ENCODE assay signal across 8 cellular contexts in the genomic region with DNA sequence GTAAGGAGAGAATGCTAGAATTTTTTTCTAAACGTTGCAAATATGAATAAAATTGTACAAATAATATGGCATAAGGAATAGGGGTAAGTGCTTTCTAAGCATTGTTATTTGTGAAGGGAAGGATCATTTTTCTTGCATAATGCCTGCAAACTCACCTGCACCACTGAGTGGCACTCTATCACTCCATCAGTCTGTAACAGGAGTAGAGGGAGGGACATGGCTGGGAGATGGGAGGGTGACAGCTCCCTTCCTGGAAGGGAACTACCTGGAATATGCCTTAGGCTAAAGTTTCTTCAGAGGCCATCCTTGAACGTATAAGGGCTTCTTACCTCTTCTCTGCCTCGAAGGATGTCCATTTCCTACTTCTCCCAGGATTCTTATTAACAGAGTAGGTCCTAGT. TPM values are rescaled to one million over a fixed set of nuclear protein-coding genes. Genes with fewer than 3 reads are reported as not detected.
DNase-seq lines count a peak whose midpoint lies in the region; ATAC-seq and TF ChIP-seq lines count a peak whose summit lies in the region.

No MANE protein-coding gene starts in this region.

- no peak overlapping the region for H3K27ac ChIP-seq in body of pancreas
- H3K27ac ChIP-seq in lung (ENCODE audit: low read depth in 1 of 2, low read length in 1 of 2) = no peak overlapping the region

- 37 to 54% methylated on average over 3 of the region's 3 CpGs for WGBS in body of pancreas, 2 donors
- 57 to 68% methylated on average over 3 of the region's 3 CpGs for whole genome bisulfite sequencing in lung, 2 donors

- peak in 3 of 7 experiments; percentile 22 to 30 (median 27) for TF ChIP-seq CTCF in body of pancreas (IDR thresholded peaks at IDR 0.05)
- no peak for TF ChIP-seq CTCF in lung (IDR thresholded peaks at IDR 0.05; ENCODE audit: control extremely low read depth, extremely low read depth)

- no peaks in the 10 kb centered on the region for H3K27me3 ChIP-seq in body of pancreas
- H3K27me3 ChIP-seq in lung (ENCODE audit: control insufficient read depth, insufficient read depth) = no peaks in the 10 kb centered on the region

- H3K4me1 ChIP-seq in body of pancreas = no peaks in the 10 kb centered on the region
- H3K4me1 ChIP-seq in lung (ENCODE audit: control insufficient read depth in 2 of 2, insufficient read depth in 2 of 2, low read length in 2 of 2) = peaks cover 0 to 4% of the 10 kb centered on the region in 2 donors

- ATAC-seq in body of pancreas = peak; percentile 45
- peak; percentile 73 for ATAC-seq in lung (ENCODE audit: insufficient read depth, low FRiP score)
- no peak for ATAC-seq in HG03108 (IDR thresholded peaks at IDR 0.05; ENCODE audit: unreplicated experiment)
- no peak for ATAC-seq in GM21723 (IDR thresholded peaks at IDR 0.05; ENCODE audit: unreplicated experiment)

- H3K9me3 ChIP-seq in body of pancreas = no peaks in the 10 kb centered on the region
- no peaks in the 10 kb centered on the region for H3K9me3 ChIP-seq in lung (ENCODE audit: control insufficient read depth in 2 of 2, insufficient read depth in 1 of 2, low read length in 1 of 2)

- no peak for TF ChIP-seq POLR2A in body of pancreas (IDR thresholded peaks at IDR 0.05)

- intact Hi-C loops in body of pancreas (cut with DNase I) = no loop called here

- DNase-seq in ELR (ENCODE audit: low read depth) (peak; percentile 37), NCI-H1436 (lab: John Stamatoyannopoulos, UW) (peak; percentile 55), body of pancreas (no peak), lung (ENCODE audit: low spot score) (peak; percentile 34), NAMALWA (ENCODE audit: low spot score) (no peak), amygdala (lab: John Stamatoyannopoulos, UW) (no peak)

- H3K36me3 ChIP-seq in body of pancreas (replicated peaks in 1 of 2; ENCODE audit: insufficient read depth in 1 of 2, low read depth in 2 of 2) (no peaks in the 10 kb centered on the region), lung (ENCODE audit: control insufficient read depth in 2 of 2, insufficient read depth in 2 of 2, low read length in 2 of 2) (no peaks in the 10 kb centered on the region)

- H3K4me3 ChIP-seq in body of pancreas = no peak overlapping the region
- H3K4me3 ChIP-seq in lung = no peak overlapping the region

RNA-seq across cellular contexts. Expression of a gene that starts 3.0 kb away (rescaled TPM):
- total RNA-seq in body of pancreas = 10 to 100 TPM in 1 of 2 donors, 1 to 10 TPM in 1; 6.2 to 14.5 TPM
- 10 to 100 TPM in 1 of 2 donors, 1 to 10 TPM in 1; 8.5 to 46.7 TPM for total RNA-seq in lung
- polyA plus RNA-seq in lung = under 1 TPM; 0.49 to 0.88 TPM

Comparison
In these comparisons a context has a peak if more than half of its experiments do, and no peak if none do; other contexts are left out.
1. DNase-seq: peak in ELR (single experiment), NCI-H1436 (single experiment) and lung (single experiment); none in body of pancreas (0 of 4), NAMALWA (single experiment) and amygdala (0 of 56).
2. ATAC-seq: peak in body of pancreas (single experiment) and lung (single experiment); none in HG03108 (single experiment) and GM21723 (single experiment).